9 cellular contexts compared by ENCODE assay signal in the genomic region with DNA sequence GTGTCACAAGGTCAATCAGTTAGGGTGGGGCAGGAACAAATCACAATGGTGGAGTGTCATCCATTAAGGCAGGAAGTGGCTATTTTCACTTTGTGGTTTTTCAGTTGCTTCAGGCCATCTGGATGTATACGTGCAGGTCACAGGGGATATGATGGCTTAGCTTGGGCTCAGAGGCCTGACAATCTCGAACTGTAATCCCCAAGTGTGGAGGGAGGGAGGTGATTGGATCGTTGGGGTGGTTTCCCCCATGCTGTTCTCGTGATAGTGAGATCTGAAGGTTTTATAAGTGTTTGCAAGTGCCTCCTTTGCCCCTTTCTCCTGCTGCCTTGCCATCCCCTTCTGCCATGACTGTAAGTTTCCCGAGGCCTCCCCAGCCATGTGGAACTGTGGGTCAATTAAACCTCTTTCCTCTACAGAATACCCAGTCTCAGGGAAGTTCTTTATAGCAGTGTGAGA. TPM values are rescaled to one million over a fixed set of nuclear protein-coding genes. Genes with fewer than 3 reads are reported as not detected.
A peak's percentile ranks its signal among the peaks of the same experiment; 100 is the strongest.
DNase-seq lines count a peak whose midpoint lies in the region; ATAC-seq and TF ChIP-seq lines count a peak whose summit lies in the region.
"Had no signal": no experiment of that assay in that cellular context is flagged by ENCODE, and none has a peak within 500 bp of the region (broad histone marks: within the 10 kb centered on the region; RNA-seq: fewer than 3 reads in every experiment).

No MANE protein-coding gene starts in this region.

- no peaks in the 10 kb centered on the region for H3K23me2 ChIP-seq in H9 (ENCODE audit: insufficient read length, low read depth, low read length, poor library complexity, severe bottlenecking)

- H3K36me3 ChIP-seq in BE2C: no peaks in the 10 kb centered on the region

- no peak overlapping the region for H2BK12ac ChIP-seq in H9 (ENCODE audit: insufficient read length, low read depth, low read length)

- H3K27me3 Mint-ChIP-seq in H9 (ENCODE audit: low read depth): no peaks in the 10 kb centered on the region

- H2BK20ac ChIP-seq in H9 (ENCODE audit: low read depth, low read length, poor library complexity, severe bottlenecking): no peak overlapping the region

- no peak overlapping the region for H2BK120ac ChIP-seq in H9 (ENCODE audit: low read depth, low read length, poor library complexity, severe bottlenecking)

- no peak overlapping the region for H4K5ac ChIP-seq in H9 (ENCODE audit: insufficient read length, low read depth, low read length)

- no peak overlapping the region for H3K9ac ChIP-seq in H9 (ENCODE audit: extremely low read depth, insufficient read length, low read length)

- no peaks in the 10 kb centered on the region for H4K20me1 ChIP-seq in H9 (ENCODE audit: control insufficient read depth, insufficient read depth, insufficient read length)

- peaks cover 3 to 7% (median 7%) of the 10 kb centered on the region in 3 experiments; a peak in 3 of 7 replicates for H3K36me3 Mint-ChIP-seq in H9 (ENCODE audit: insufficient read depth in 1 of 3, low read depth in 3 of 3)

- H3K4me1 Mint-ChIP-seq in H9: peaks cover 30 to 31% of the 10 kb centered on the region in 2 experiments

- H2AFZ ChIP-seq in H9 (ENCODE audit: low read length): no peak overlapping the region

- DNase-seq in H9 (no peak), M059J (ENCODE audit: low read depth) (peak; percentile 62), glomerular visceral epithelial cell (ENCODE audit: extremely low spot score) (peak; percentile 23), G401 (ENCODE audit: low spot score) (no peak), NCI-H1694 (lab: John Stamatoyannopoulos, UW) (no peak), BE2C (no peak), NCI-H524 treated with DMSO at 0.1 percent for 48 hours (lab: John Stamatoyannopoulos, UW) (no peak)

- H3K23ac ChIP-seq in H9 (ENCODE audit: insufficient read length, low read depth, low read length): no peak overlapping the region

- peaks cover 4% of the 10 kb centered on the region for H3K79me1 ChIP-seq in H9 (ENCODE audit: insufficient read depth, low read depth, low read length, poor library complexity, severe bottlenecking)

- no peak overlapping the region for H3K56ac ChIP-seq in H9 (ENCODE audit: insufficient read length, low read depth, low read length)

- no peak overlapping the region for H3K27ac ChIP-seq in H9 (ENCODE audit: insufficient read length, low read depth, low read length)
- H3K27ac ChIP-seq: epithelial cell of prostate had no signal

- H4K8ac ChIP-seq in H9 (replicated peaks; ENCODE audit: insufficient read length, low read depth, low read length): no peak overlapping the region

- TF ChIP-seq CTCF in H9 (conservative IDR thresholded peaks at IDR 0.05) (no peak), BE2C (IDR thresholded peaks at IDR 0.05; ENCODE audit: low read depth, low read length) (no peak)

- peak overlapping the region; percentile 75 to 88 (median 84); a peak in 6 of 7 replicates for H3K27ac Mint-ChIP-seq in H9

- ATAC-seq in GM18520 (IDR thresholded peaks at IDR 0.05; ENCODE audit: unreplicated experiment): peak; percentile 46

- no peak overlapping the region for H3K4me2 ChIP-seq in H9 (ENCODE audit: insufficient read depth, insufficient read length, low read length)

- no peak overlapping the region for H3K14ac ChIP-seq in H9 (ENCODE audit: insufficient read depth, low read length)

- H3K4me3 ChIP-seq in BE2C (ENCODE audit: low read depth, low read length): no peak overlapping the region

- H3K27me3 ChIP-seq in H9 (ENCODE audit: insufficient read depth, low read length): no peaks in the 10 kb centered on the region
- no peaks in the 10 kb centered on the region for H3K27me3 ChIP-seq in BE2C

- in situ Hi-C loops in G401 (cut with HindIII; ENCODE audit: low sequenced_read_pairs): no loop called here

- H3K4me1 ChIP-seq in H9 (ENCODE audit: insufficient read depth, low read length) (peaks cover 7% of the 10 kb centered on the region; the same call in 1 of the 2 replicates), BE2C (no peaks in the 10 kb centered on the region)

- H3T11ph ChIP-seq in H9 (ENCODE audit: low read length): no peak overlapping the region

- H4K91ac ChIP-seq in H9 (ENCODE audit: insufficient read length, low read depth, low read length): no peak overlapping the region

- H2BK15ac ChIP-seq in H9 (ENCODE audit: low read depth, low read length): no peak overlapping the region

- no CpG with 5 or more reads among the region's 5 CpGs for WGBS in H9 (ENCODE audit: extremely low coverage, insufficient read length, low lambda C conversion rate)

- no peak overlapping the region for H2BK5ac ChIP-seq in H9 (ENCODE audit: insufficient read length, low read length)

- H3K4me3 Mint-ChIP-seq in H9: no peak overlapping the region

- no peaks in the 10 kb centered on the region for H3K9me3 ChIP-seq in H9 (ENCODE audit: control insufficient read depth, low read depth, low read length)
- no peaks in the 10 kb centered on the region for H3K9me3 ChIP-seq in BE2C

- H3K4ac ChIP-seq in H9 (ENCODE audit: low read depth, low read length): no peak overlapping the region

- H3K9me3 Mint-ChIP-seq in H9: no peaks in the 10 kb centered on the region

- no peak overlapping the region for H2AK5ac ChIP-seq in H9 (ENCODE audit: insufficient read length, low read length)

- H3K79me2 ChIP-seq in H9 (ENCODE audit: insufficient read depth, low read length): peaks cover 2% of the 10 kb centered on the region

- no peak overlapping the region for H3K18ac ChIP-seq in H9 (ENCODE audit: insufficient read length, low read depth, low read length)

RNA-seq across cellular contexts. Expression of gene STS, which starts 36.7 kb away (rescaled TPM):
- 3.6 and 3.8 TPM in 2 replicates for total RNA-seq in H9 (2021)
- 3.2 and 5.0 TPM in 2 replicates for total RNA-seq in M059J (2014; rRNA removed; shearing (Covaris generic))
- total RNA-seq in G401 (2014; rRNA removed; shearing (Covaris generic)): 0.80 and 0.95 TPM in 2 replicates
- polyA plus RNA-seq in BE2C (2012; ENCODE audit: insufficient read depth, insufficient read length, low read depth): 0.97 TPM

RNA-seq across cellular contexts. Expression of gene PUDP, which starts 37.1 kb away (rescaled TPM):
- 46.3 and 47.3 TPM in 2 replicates for total RNA-seq in H9 (2021)
- total RNA-seq in M059J (2014; rRNA removed; shearing (Covaris generic)): 10.3 and 11.7 TPM in 2 replicates
- 5.1 and 7.3 TPM in 2 replicates for total RNA-seq in G401 (2014; rRNA removed; shearing (Covaris generic))
- 22.6 TPM for polyA plus RNA-seq in BE2C (2012; ENCODE audit: insufficient read depth, insufficient read length, low read depth)

Comparison
In these comparisons a context has a peak if more than half of its experiments do, and no peak if none do; other contexts are left out.
1. DNase-seq: peak in M059J (single experiment) and glomerular visceral epithelial cell (single experiment); none in H9 (single experiment), G401 (single experiment), NCI-H1694 (single experiment), BE2C (single experiment) and NCI-H524 treated with DMSO at 0.1 percent for 48 hours (single experiment).